ENCODE assay signal across 18 cellular contexts in the genomic region with DNA sequence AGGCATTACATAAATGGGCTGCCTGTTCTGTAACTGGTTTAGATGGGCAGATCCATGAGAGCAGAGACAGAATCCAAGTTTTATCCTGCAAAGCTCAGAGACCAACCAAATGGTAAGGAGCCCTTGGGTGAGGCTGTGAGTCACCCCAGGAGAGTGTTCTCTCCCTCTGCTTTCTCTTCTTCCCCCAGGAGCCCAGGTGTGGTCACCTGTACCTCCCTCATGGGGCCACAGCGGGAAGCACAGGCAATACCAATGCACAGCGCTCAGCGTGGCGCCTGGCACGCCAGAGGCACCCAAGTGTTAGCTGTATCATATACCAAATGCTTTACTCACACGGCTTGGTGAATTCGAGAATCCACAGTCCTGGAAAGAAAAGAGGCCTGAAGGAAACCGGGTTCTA. TPM values are rescaled to one million over a fixed set of nuclear protein-coding genes. Genes with fewer than 3 reads are reported as not detected.
DNase-seq lines count a peak whose midpoint lies in the region; ATAC-seq, FAIRE-seq and TF ChIP-seq lines count a peak whose summit lies in the region.
"Had no signal": no experiment of that assay in that cellular context is flagged by ENCODE, and none has a peak within 500 bp of the region (broad histone marks: within the 10 kb centered on the region; RNA-seq: fewer than 3 reads in every experiment).

No MANE protein-coding gene starts in this region.

- POLR2A ChIA-PET in RWPE1 (lab: Yijun Ruan, JAX; ENCODE audit: low non-redundant PET), result no interaction called here

- peaks cover 100% of the 10 kb centered on the region for H3K79me2 ChIP-seq in GM23338 (replicated peaks; ENCODE audit: insufficient read depth)

- peaks cover 83% of the 10 kb centered on the region for H3K4me1 ChIP-seq in GM23338 (ENCODE audit: insufficient read depth)
- H3K4me1 ChIP-seq in foreskin keratinocyte, result peaks cover 34% of the 10 kb centered on the region
- H3K4me1 ChIP-seq in gastrocnemius medialis, result peaks cover 94 to 99% of the 10 kb centered on the region in 2 donors

- peaks cover 94% of the 10 kb centered on the region for H4K20me1 ChIP-seq in GM23338 (replicated peaks; ENCODE audit: insufficient read depth)

- ATAC-seq in GM23338, result peak; percentile 16
- peak; percentile 83 for ATAC-seq in foreskin keratinocyte
- no peak for ATAC-seq in gastrocnemius medialis
- ATAC-seq in GM21528 (IDR thresholded peaks at IDR 0.05; ENCODE audit: low FRiP score, unreplicated experiment), result no peak
- ATAC-seq: left lung had no signal

- no peaks in the 10 kb centered on the region for H3K9me3 ChIP-seq in gastrocnemius medialis
- H3K9me3 ChIP-seq: BE2C, left lung had no signal

- peaks cover 67% of the 10 kb centered on the region for H3K36me3 Mint-ChIP-seq in GM23338 (ENCODE audit: low read depth)
- H3K36me3 Mint-ChIP-seq: activated naive CD8-positive, alpha-beta T cell treated with anti-CD3 and anti-CD28 coated beads, Interleukin-2, amount 10 ng/mL, durations not matched to agents 7 days and 5 days had no signal

- 0 out of 2 replicates have a peak, but pooled peaks cover 5% of the 10 kb centered on the region for H3F3A ChIP-seq in GM23338 (replicated peaks; ENCODE audit: low read depth)

- no peak for TF ChIP-seq CTCF in GM23338 (conservative IDR thresholded peaks at IDR 0.05; ENCODE audit: low read depth in 2 of 2)
- no peak for TF ChIP-seq CTCF in RWPE1 (conservative IDR thresholded peaks at IDR 0.05; ENCODE audit: low read depth)
- peak; percentile 74 for TF ChIP-seq CTCF in foreskin keratinocyte (conservative IDR thresholded peaks at IDR 0.05)
- TF ChIP-seq CTCF in gastrocnemius medialis (IDR thresholded peaks at IDR 0.05 in 4 of 5, conservative IDR thresholded peaks at IDR 0.05 in 1 of 5), result no peak

- H3K27me3 ChIP-seq in GM23338 (ENCODE audit: insufficient read depth), result no peaks in the 10 kb centered on the region
- no peaks in the 10 kb centered on the region for H3K27me3 ChIP-seq in foreskin keratinocyte
- no peaks in the 10 kb centered on the region for H3K27me3 ChIP-seq in gastrocnemius medialis
- H3K27me3 ChIP-seq: BE2C, cardiac muscle cell, left lung had no signal

- H2AFZ ChIP-seq in GM23338, result no peak overlapping the region

- H3K4me3 ChIP-seq in GM23338 (no peak overlapping the region), gastrocnemius medialis (no peak overlapping the region)
- H3K4me3 ChIP-seq: cardiac muscle cell, left lung had no signal

- H3K9me2 ChIP-seq in GM23338 (ENCODE audit: insufficient read depth), result no peaks in the 10 kb centered on the region

- H3K4me3 Mint-ChIP-seq in GM23338, result no peak overlapping the region
- H3K4me3 Mint-ChIP-seq: activated naive CD8-positive, alpha-beta T cell treated with anti-CD3 and anti-CD28 coated beads, Interleukin-2, amount 10 ng/mL, durations not matched to agents 7 days and 5 days had no signal

- in situ Hi-C loops in gastrocnemius medialis (cut with MboI; ENCODE audit: low sequenced_read_pairs in 4 of 4), result no loop called here

- peaks cover 8% of the 10 kb centered on the region for H3K27me3 Mint-ChIP-seq in GM23338 (ENCODE audit: insufficient read depth, low read depth, poor library complexity)
- H3K27me3 Mint-ChIP-seq: activated naive CD8-positive, alpha-beta T cell treated with anti-CD3 and anti-CD28 coated beads, Interleukin-2, amount 10 ng/mL, durations not matched to agents 7 days and 5 days had no signal

- H3K27ac ChIP-seq in GM23338 (ENCODE audit: low read depth), result peak overlapping the region; percentile 70; the same call in 1 of the 2 replicates
- H3K27ac ChIP-seq in RWPE1, result peak overlapping the region; percentile 69
- H3K27ac ChIP-seq in foreskin keratinocyte, result peak overlapping the region; percentile 97
- H3K27ac ChIP-seq in gastrocnemius medialis, result peak overlapping the region; percentile 91 to 97 (median 97)
- H3K27ac ChIP-seq: cardiac muscle cell had no signal

- peaks cover 88% of the 10 kb centered on the region for H3K4me1 Mint-ChIP-seq in GM23338
- H3K4me1 Mint-ChIP-seq: activated naive CD8-positive, alpha-beta T cell treated with anti-CD3 and anti-CD28 coated beads, Interleukin-2, amount 10 ng/mL, durations not matched to agents 7 days and 5 days had no signal

- H3K4me2 ChIP-seq in GM23338, result peak overlapping the region; percentile 70

- no peak for FAIRE-seq in GM12892 (lab: Jason Lieb, UNC)
- FAIRE-seq: RCC 7860 had no signal

- H3K27ac Mint-ChIP-seq in GM23338, result 0 out of 2 replicates have a peak overlapping the region, but pooled peaks have one; percentile 22
- H3K27ac Mint-ChIP-seq: activated naive CD8-positive, alpha-beta T cell treated with anti-CD3 and anti-CD28 coated beads, Interleukin-2, amount 10 ng/mL, durations not matched to agents 7 days and 5 days had no signal

- H3K9me3 Mint-ChIP-seq in GM23338, result no peaks in the 10 kb centered on the region
- H3K9me3 Mint-ChIP-seq: activated naive CD8-positive, alpha-beta T cell treated with anti-CD3 and anti-CD28 coated beads, Interleukin-2, amount 10 ng/mL, durations not matched to agents 7 days and 5 days had no signal

- H3K36me3 ChIP-seq in GM23338 (ENCODE audit: insufficient read depth) (peaks cover 21% of the 10 kb centered on the region), gastrocnemius medialis (no peaks in the 10 kb centered on the region)
- H3K36me3 ChIP-seq: cardiac muscle cell, left lung had no signal

- TF ChIP-seq POLR2A in gastrocnemius medialis (IDR thresholded peaks at IDR 0.05), result no peak
- no peak for TF ChIP-seq POLR2A in GM12892 (IDR thresholded peaks at IDR 0.05; ENCODE audit: low read depth, low read length)

- intact Hi-C loops in gastrocnemius medialis (cut with DNase I; ENCODE audit: low total_unique reads), result no loop called here

- DNase-seq in GM23338 (ENCODE audit: low spot score) (no peak), RWPE1 (ENCODE audit: low spot score) (peak; percentile 96), foreskin keratinocyte (peak; percentile 77 to 90), gastrocnemius medialis (no peak), superior temporal gyrus (ENCODE audit: extremely low spot score) (no peak), activated gamma-delta T cell treated with Interleukin-2 at 50 U/mL for 16 hours (no peak), GM12892 (ENCODE audit: insufficient read length) (no peak)
- DNase-seq: activated naive CD8-positive, alpha-beta T cell treated with anti-CD3 and anti-CD28 coated beads, Interleukin-2, amount 10 ng/mL, durations not matched to agents 7 days and 5 days; activated T-cell treated with anti-CD3 and anti-CD28 coated beads, Interleukin-2, amount 50 U/mL, for 1 hour; BE2C; effector CD4-positive, alpha-beta T cell; MV-4-11; NCI-H2081 treated with DMSO at 0.1 percent for 48 hours; NCI-H82 had no signal

- CTCF ChIA-PET in RWPE1 (lab: Yijun Ruan, JAX), result interaction anchor here (0.5 to 2.1 kb wide), 8 partner anchors 11 to 413 kb away, joined by 3 to 11 read pairs (median 3); no protein-coding TSS in a partner anchor

TF ChIP-seq in GM23338, 12 proteins besides CTCF, POLR2A, EP300 and RAD21 (continues in another document):
- TF ChIP-seq NANOG (IDR thresholded peaks at IDR 0.05; ENCODE audit: borderline replicate concordance), result no peak
- no peak for TF ChIP-seq ZNF331 (CRISPR knock-in tag; IDR thresholded peaks at IDR 0.05; ENCODE audit: low read depth)
- TF ChIP-seq POLR2AphosphoS5 (IDR thresholded peaks at IDR 0.05; ENCODE audit: low read depth), result no peak

RNA-seq across cellular contexts. Expression of a gene that starts 39.4 kb away (rescaled TPM):
- 233 and 265 TPM in 2 replicates for total RNA-seq in GM23338 (2014; rRNA removed; shearing (Covaris generic))
- 133 and 138 TPM in 2 replicates for polyA plus RNA-seq in GM23338 (2016; fragmentation: Nextera tagmentation; extraction: Ambion mirVana)
- 100 and 101 TPM in 2 replicates for total RNA-seq in foreskin keratinocyte
- polyA plus RNA-seq in foreskin keratinocyte, result 41.7 and 48.4 TPM in 2 replicates
- total RNA-seq in gastrocnemius medialis, result 10 to 100 TPM; 13.9 to 36.7 (median 21.1) TPM
- 2.2 TPM for polyA plus RNA-seq in GM12892 (2012; ENCODE audit: missing spikeins)

Comparison
In these comparisons a context has a peak if more than half of its experiments do, and no peak if none do; other contexts are left out.
1. ATAC-seq: peak in GM23338 (single experiment) and foreskin keratinocyte (single experiment); none in gastrocnemius medialis (0 of 2) and GM21528 (single experiment).
2. DNase-seq: peak in RWPE1 (single experiment) and foreskin keratinocyte (2 of 2); none in GM23338 (single experiment), gastrocnemius medialis (0 of 2), superior temporal gyrus (single experiment), activated gamma-delta T cell treated with Interleukin-2 at 50 U/mL for 16 hours (single experiment) and GM12892 (single experiment).
3. Peak in every context shown above with its lines, with median percentiles within 50 percentile points of each other: H3K27ac ChIP-seq.